ENCODE assay signal across 11 cellular contexts in genomic region chr19:38661996-38662395, GRCh38. TPM values are rescaled to one million over a fixed set of nuclear protein-coding genes. Genes with fewer than 3 reads are reported as not detected.
DNase-seq lines count a peak whose midpoint lies in the region; ATAC-seq, FAIRE-seq and TF ChIP-seq lines count a peak whose summit lies in the region.
"Had no signal": no experiment of that assay in that cellular context is flagged by ENCODE, and none has a peak within 500 bp of the region (broad histone marks: within the 10 kb centered on the region; RNA-seq: fewer than 3 reads in every experiment).

No MANE protein-coding gene starts in this region.

- H3K27me3 Mint-ChIP-seq in dendritic cell treated with granulocyte-macrophage colony-stimulating factor and Interleukin-4, amounts not matched to agents 40 ng/mL and 50 ng/mL, for 4 days: no peaks in the 10 kb centered on the region
- H3K27me3 Mint-ChIP-seq in nephron (ENCODE audit: low read depth): no peaks in the 10 kb centered on the region

- peak overlapping the region; percentile 59 for H3K27ac Mint-ChIP-seq in dendritic cell treated with granulocyte-macrophage colony-stimulating factor and Interleukin-4, amounts not matched to agents 40 ng/mL and 50 ng/mL, for 4 days
- peak overlapping the region; percentile 94 to 97 (median 97) for H3K27ac Mint-ChIP-seq in nephron

- intact Hi-C loops in left cardiac atrium (cut with DNase I) (loop anchor here in 1 of 2 donors (2.0 kb wide), 1 partner anchor 47 kb away; no protein-coding TSS in a partner anchor), aorta (cut with DNase I) (no loop called here)
- intact Hi-C loops in dendritic cell treated with granulocyte-macrophage colony-stimulating factor and Interleukin-4, amounts not matched to agents 40 ng/mL and 50 ng/mL, for 4 days (cut with micrococcal nuclease): no loop called here

- H3K4me3 Mint-ChIP-seq in dendritic cell treated with granulocyte-macrophage colony-stimulating factor and Interleukin-4, amounts not matched to agents 40 ng/mL and 50 ng/mL, for 4 days: no peak overlapping the region
- H3K4me3 Mint-ChIP-seq in nephron: peak overlapping the region; percentile 31 to 64 (median 59)

- TF ChIP-seq CTCF in right atrium auricular region (IDR thresholded peaks at IDR 0.05): no peak
- TF ChIP-seq CTCF in nephron (IDR thresholded peaks at IDR 0.05; ENCODE audit: unreplicated experiment in 3 of 3): no peak

- FAIRE-seq in HTR-8/SVneo (lab: Jason Lieb, UNC): no peak

- peak overlapping the region; percentile 97 to 98 for H3K27ac ChIP-seq in right atrium auricular region
- H3K27ac ChIP-seq in aorta (ENCODE audit: low read depth in 1 of 2, low read length in 2 of 2): peak overlapping the region; percentile 72 to 76

- no peaks in the 10 kb centered on the region for H3K9me3 Mint-ChIP-seq in dendritic cell treated with granulocyte-macrophage colony-stimulating factor and Interleukin-4, amounts not matched to agents 40 ng/mL and 50 ng/mL, for 4 days
- no peaks in the 10 kb centered on the region for H3K9me3 Mint-ChIP-seq in nephron

- H3K27me3 ChIP-seq in right atrium auricular region: no peaks in the 10 kb centered on the region
- H3K27me3 ChIP-seq in aorta (ENCODE audit: control insufficient read depth in 1 of 2, insufficient read depth in 2 of 2, low read length in 1 of 2): no peaks in the 10 kb centered on the region

- no peak overlapping the region for H3K4me3 ChIP-seq in right atrium auricular region
- H3K4me3 ChIP-seq in aorta (ENCODE audit: low read length in 2 of 2): no peak overlapping the region

- 0 to 1% methylated on average over 1 of the region's 1 CpG for WGBS in aorta, 2 donors

- H3K4me1 ChIP-seq in right atrium auricular region (peaks cover 0 to 100% of the 10 kb centered on the region in 2 donors), aorta (ENCODE audit: control insufficient read depth in 1 of 2, insufficient read depth in 2 of 2, low read length in 2 of 2) (peaks cover 0 to 10% of the 10 kb centered on the region in 2 donors)

- H3K36me3 ChIP-seq in right atrium auricular region (peaks cover 12% of the 10 kb centered on the region), aorta (ENCODE audit: control insufficient read depth in 1 of 2, insufficient read depth in 2 of 2, low read length in 1 of 2) (no peaks in the 10 kb centered on the region)

- ATAC-seq in left cardiac atrium (no peak), aorta (ENCODE audit: low FRiP score) (no peak), GM19452 (IDR thresholded peaks at IDR 0.05; ENCODE audit: unreplicated experiment) (no peak)
- ATAC-seq: stimulated activated naive CD8-positive, alpha-beta T cell treated with anti-CD3 and anti-CD28 coated beads, Interleukin-15, Interleukin-2, amounts not matched to agents 100 U/mL and 50 U/mL, for 24 hours had no signal

- H3K9me3 ChIP-seq in right atrium auricular region (no peaks in the 10 kb centered on the region), aorta (ENCODE audit: control insufficient read depth, low read length) (no peaks in the 10 kb centered on the region)

- peaks cover 78% of the 10 kb centered on the region for H3K4me1 Mint-ChIP-seq in dendritic cell treated with granulocyte-macrophage colony-stimulating factor and Interleukin-4, amounts not matched to agents 40 ng/mL and 50 ng/mL, for 4 days (ENCODE audit: low read depth)
- peaks cover 96% of the 10 kb centered on the region for H3K4me1 Mint-ChIP-seq in nephron

- H3K36me3 Mint-ChIP-seq in dendritic cell treated with granulocyte-macrophage colony-stimulating factor and Interleukin-4, amounts not matched to agents 40 ng/mL and 50 ng/mL, for 4 days (ENCODE audit: low read depth): peaks cover 47% of the 10 kb centered on the region
- peaks cover 16% of the 10 kb centered on the region for H3K36me3 Mint-ChIP-seq in nephron (ENCODE audit: low read depth)

- DNase-seq in right atrium auricular region (ENCODE audit: low spot score) (no peak), left cardiac atrium (no peak), aorta (no peak), AG08395 (ENCODE audit: low spot score) (no peak), HTR-8/SVneo (ENCODE audit: insufficient read length, low spot score) (no peak)
- DNase-seq: C1 segment of cervical spinal cord; MM.1S; stimulated activated naive CD8-positive, alpha-beta T cell treated with anti-CD3 and anti-CD28 coated beads, Interleukin-15, Interleukin-2, amounts not matched to agents 100 U/mL and 50 U/mL, for 24 hours had no signal

RNA-seq across cellular contexts. Expression of gene ACTN4, which starts 14.5 kb away (rescaled TPM):
- total RNA-seq in right atrium auricular region (100 to 1,000 TPM; 115 to 180 TPM), left cardiac atrium (100 to 1,000 TPM; 160 to 333 TPM), aorta (1,000 to 10,000 TPM in 1 of 2 donors, 100 to 1,000 TPM in 1; 794 to 1,985 TPM)
- polyA plus RNA-seq in aorta: 100 to 1,000 TPM; 111 to 163 TPM

RNA-seq across cellular contexts. Expression of gene EIF3K, which starts 43.0 kb away (rescaled TPM):
- total RNA-seq in right atrium auricular region: 100 to 1,000 TPM; 716 to 786 TPM
- total RNA-seq in left cardiac atrium: 100 to 1,000 TPM; 515 to 563 TPM
- 100 to 1,000 TPM; 171 to 183 TPM for total RNA-seq in aorta
- polyA plus RNA-seq in aorta: 100 to 1,000 TPM; 299 to 445 TPM

RNA-seq across cellular contexts. Expression of gene MAP4K1, which starts 44.2 kb away (rescaled TPM):
- total RNA-seq in right atrium auricular region: 1 to 10 TPM in 1 of 2 donors, under 1 TPM in 1; 0.83 to 4.2 TPM
- total RNA-seq in left cardiac atrium: 1 to 10 TPM; 3.1 TPM
- 10 to 100 TPM in 1 of 2 donors, 1 to 10 TPM in 1; 7.3 to 13.2 TPM for total RNA-seq in aorta
- polyA plus RNA-seq in aorta: 1 to 10 TPM; 1.6 to 2.1 TPM
